Comparison of ENCODE assay signal across 1 cellular context in the genomic region with DNA sequence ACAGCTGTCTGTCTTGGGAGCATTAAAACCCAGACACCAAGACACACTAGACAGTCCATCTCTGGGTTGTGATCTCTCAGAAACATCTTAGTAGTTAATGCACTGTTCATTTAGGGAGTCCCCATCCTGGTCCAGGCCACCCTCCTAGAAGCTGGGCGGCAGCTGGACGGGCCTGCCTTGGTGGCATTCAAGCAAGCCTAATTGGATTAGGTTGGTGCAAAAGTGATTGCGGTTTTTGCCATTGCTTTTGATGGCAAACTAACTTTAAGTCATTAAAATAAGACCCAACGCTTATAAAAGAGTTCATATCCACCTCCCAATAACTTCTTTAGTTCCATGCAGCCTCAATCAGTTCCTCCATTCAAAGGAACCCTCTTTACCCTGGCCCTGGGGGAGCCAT.
TF ChIP-seq lines count a peak whose summit lies in the region.

No MANE protein-coding gene starts in this region.

TF ChIP-seq in GM23338, 12 proteins besides CTCF, POLR2A, EP300 and RAD21 (continued from another document):
- TF ChIP-seq, protein P1, sequence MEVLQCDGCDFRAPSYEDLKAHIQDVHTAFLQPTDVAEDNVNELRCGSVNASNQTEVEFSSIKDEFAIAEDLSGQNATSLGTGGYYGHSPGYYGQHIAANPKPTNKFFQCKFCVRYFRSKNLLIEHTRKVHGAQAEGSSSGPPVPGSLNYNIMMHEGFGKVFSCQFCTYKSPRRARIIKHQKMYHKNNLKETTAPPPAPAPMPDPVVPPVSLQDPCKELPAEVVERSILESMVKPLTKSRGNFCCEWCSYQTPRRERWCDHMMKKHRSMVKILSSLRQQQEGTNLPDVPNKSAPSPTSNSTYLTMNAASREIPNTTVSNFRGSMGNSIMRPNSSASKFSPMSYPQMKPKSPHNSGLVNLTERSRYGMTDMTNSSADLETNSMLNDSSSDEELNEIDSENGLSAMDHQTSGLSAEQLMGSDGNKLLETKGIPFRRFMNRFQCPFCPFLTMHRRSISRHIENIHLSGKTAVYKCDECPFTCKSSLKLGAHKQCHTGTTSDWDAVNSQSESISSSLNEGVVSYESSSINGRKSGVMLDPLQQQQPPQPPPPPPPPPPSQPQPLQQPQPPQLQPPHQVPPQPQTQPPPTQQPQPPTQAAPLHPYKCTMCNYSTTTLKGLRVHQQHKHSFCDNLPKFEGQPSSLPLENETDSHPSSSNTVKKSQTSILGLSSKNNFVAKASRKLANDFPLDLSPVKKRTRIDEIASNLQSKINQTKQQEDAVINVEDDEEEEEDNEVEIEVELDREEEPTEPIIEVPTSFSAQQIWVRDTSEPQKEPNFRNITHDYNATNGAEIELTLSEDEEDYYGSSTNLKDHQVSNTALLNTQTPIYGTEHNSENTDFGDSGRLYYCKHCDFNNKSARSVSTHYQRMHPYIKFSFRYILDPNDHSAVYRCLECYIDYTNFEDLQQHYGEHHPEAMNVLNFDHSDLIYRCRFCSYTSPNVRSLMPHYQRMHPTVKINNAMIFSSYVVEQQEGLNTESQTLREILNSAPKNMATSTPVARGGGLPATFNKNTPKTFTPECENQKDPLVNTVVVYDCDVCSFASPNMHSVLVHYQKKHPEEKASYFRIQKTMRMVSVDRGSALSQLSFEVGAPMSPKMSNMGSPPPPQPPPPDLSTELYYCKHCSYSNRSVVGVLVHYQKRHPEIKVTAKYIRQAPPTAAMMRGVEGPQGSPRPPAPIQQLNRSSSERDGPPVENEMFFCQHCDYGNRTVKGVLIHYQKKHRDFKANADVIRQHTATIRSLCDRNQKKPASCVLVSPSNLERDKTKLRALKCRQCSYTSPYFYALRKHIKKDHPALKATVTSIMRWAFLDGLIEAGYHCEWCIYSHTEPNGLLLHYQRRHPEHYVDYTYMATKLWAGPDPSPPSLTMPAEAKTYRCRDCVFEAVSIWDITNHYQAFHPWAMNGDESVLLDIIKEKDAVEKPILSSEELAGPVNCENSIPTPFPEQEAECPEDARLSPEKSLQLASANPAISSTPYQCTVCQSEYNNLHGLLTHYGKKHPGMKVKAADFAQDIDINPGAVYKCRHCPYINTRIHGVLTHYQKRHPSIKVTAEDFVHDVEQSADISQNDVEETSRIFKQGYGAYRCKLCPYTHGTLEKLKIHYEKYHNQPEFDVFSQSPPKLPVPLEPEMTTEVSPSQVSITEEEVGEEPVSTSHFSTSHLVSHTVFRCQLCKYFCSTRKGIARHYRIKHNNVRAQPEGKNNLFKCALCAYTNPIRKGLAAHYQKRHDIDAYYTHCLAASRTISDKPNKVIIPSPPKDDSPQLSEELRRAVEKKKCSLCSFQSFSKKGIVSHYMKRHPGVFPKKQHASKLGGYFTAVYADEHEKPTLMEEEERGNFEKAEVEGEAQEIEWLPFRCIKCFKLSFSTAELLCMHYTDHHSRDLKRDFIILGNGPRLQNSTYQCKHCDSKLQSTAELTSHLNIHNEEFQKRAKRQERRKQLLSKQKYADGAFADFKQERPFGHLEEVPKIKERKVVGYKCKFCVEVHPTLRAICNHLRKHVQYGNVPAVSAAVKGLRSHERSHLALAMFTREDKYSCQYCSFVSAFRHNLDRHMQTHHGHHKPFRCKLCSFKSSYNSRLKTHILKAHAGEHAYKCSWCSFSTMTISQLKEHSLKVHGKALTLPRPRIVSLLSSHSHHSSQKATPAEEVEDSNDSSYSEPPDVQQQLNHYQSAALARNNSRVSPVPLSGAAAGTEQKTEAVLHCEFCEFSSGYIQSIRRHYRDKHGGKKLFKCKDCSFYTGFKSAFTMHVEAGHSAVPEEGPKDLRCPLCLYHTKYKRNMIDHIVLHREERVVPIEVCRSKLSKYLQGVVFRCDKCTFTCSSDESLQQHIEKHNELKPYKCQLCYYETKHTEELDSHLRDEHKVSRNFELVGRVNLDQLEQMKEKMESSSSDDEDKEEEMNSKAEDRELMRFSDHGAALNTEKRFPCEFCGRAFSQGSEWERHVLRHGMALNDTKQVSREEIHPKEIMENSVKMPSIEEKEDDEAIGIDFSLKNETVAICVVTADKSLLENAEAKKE (CRISPR knock-in tag; IDR thresholded peaks at IDR 0.05), result no peak
- TF ChIP-seq, protein P2, sequence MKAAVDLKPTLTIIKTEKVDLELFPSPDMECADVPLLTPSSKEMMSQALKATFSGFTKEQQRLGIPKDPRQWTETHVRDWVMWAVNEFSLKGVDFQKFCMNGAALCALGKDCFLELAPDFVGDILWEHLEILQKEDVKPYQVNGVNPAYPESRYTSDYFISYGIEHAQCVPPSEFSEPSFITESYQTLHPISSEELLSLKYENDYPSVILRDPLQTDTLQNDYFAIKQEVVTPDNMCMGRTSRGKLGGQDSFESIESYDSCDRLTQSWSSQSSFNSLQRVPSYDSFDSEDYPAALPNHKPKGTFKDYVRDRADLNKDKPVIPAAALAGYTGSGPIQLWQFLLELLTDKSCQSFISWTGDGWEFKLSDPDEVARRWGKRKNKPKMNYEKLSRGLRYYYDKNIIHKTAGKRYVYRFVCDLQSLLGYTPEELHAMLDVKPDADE (IDR thresholded peaks at IDR 0.05), result no peak
- TF ChIP-seq ZNF331 (CRISPR knock-in tag; IDR thresholded peaks at IDR 0.05; ENCODE audit: low read depth), result no peak
